In the genomic region with DNA sequence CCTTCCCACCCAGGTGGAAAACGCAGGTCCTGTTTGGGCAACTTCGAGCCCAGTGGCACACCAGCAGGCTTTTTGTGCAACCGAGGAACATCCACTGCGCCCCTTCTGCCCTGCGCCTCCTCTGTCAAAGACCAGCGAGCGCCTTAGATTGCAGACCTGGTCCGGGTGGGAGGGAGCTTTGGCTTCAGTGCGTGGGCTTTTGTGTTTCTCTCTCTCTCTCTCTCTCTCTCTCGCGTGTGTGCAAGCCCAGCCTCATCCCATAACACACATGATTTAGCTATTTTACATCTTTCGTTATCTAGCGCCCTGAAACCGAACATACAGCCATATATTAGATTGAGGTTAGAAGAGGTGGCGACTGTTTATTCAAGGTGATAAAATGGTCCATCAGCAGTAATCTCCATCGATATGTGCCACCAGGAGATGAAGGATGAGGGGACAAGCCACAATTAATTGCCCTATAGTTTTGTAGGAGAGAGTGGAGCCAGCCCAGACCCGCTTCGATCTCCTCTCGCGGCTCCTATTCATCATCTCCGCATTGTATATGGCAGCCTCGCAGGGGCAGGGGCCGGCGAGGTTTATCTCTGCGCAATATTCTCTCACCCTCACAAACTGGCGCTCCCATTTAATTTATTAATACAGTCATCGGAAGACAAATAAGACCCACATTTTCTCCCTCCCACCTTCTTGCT, we compare ENCODE assay signal across 2 cellular contexts.
TF ChIP-seq lines count a peak whose summit lies in the region.

No MANE protein-coding gene starts in this region.

TF ChIP-seq in IMR-90, 13 proteins besides CTCF, POLR2A, EP300 and RAD21:
- TF ChIP-seq MAFK (IDR thresholded peaks at IDR 0.05; ENCODE audit: low read depth, low read length) (no peak), MAZ (IDR thresholded peaks at IDR 0.05; ENCODE audit: borderline replicate concordance, low read depth, low read length) (no peak), RCOR1 (IDR thresholded peaks at IDR 0.05; ENCODE audit: insufficient replicate concordance, low read length) (no peak), CEBPB (IDR thresholded peaks at IDR 0.05; ENCODE audit: low read depth, low read length) (no peak), NFE2L2 (IDR thresholded peaks at IDR 0.05; ENCODE audit: low read depth, low read length) (no peak), BHLHE40 (IDR thresholded peaks at IDR 0.05; ENCODE audit: low read depth, low read length) (no peak), SMC3 (IDR thresholded peaks at IDR 0.05; ENCODE audit: low read depth, low read length) (no peak), MXI1 (IDR thresholded peaks at IDR 0.05; ENCODE audit: borderline replicate concordance, low read depth, low read length) (no peak), RFX5 (IDR thresholded peaks at IDR 0.05; ENCODE audit: low read depth, low read length) (no peak)
- TF ChIP-seq, protein P1, sequence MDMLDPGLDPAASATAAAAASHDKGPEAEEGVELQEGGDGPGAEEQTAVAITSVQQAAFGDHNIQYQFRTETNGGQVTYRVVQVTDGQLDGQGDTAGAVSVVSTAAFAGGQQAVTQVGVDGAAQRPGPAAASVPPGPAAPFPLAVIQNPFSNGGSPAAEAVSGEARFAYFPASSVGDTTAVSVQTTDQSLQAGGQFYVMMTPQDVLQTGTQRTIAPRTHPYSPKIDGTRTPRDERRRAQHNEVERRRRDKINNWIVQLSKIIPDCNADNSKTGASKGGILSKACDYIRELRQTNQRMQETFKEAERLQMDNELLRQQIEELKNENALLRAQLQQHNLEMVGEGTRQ (IDR thresholded peaks at IDR 0.05; ENCODE audit: low read depth, low read length): no peak
- TF ChIP-seq, protein P2, sequence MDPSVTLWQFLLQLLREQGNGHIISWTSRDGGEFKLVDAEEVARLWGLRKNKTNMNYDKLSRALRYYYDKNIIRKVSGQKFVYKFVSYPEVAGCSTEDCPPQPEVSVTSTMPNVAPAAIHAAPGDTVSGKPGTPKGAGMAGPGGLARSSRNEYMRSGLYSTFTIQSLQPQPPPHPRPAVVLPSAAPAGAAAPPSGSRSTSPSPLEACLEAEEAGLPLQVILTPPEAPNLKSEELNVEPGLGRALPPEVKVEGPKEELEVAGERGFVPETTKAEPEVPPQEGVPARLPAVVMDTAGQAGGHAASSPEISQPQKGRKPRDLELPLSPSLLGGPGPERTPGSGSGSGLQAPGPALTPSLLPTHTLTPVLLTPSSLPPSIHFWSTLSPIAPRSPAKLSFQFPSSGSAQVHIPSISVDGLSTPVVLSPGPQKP (IDR thresholded peaks at IDR 0.05; ENCODE audit: borderline replicate concordance, low read depth, low read length): no peak

TF ChIP-seq in H1, 55 proteins besides CTCF, POLR2A, EP300 and RAD21:
- TF ChIP-seq CTBP2 (IDR thresholded peaks at IDR 0.05; ENCODE audit: borderline replicate concordance, insufficient read depth, insufficient read length, low read length) (peak; percentile 20), ASH2L (IDR thresholded peaks at IDR 0.05; ENCODE audit: low read length) (peak; percentile 10), SUZ12 (IDR thresholded peaks at IDR 0.05; ENCODE audit: low read length) (peak; percentile 47; the same call in 1 of the 2 replicates), JUN (IDR thresholded peaks at IDR 0.05; ENCODE audit: low read depth, low read length) (no peak), SIRT6 (IDR thresholded peaks at IDR 0.05; ENCODE audit: low read length) (no peak), CBX8 (IDR thresholded peaks at IDR 0.05; ENCODE audit: borderline replicate concordance, low read depth, low read length) (peak; percentile 68; the same call in 1 of the 2 replicates), EZH2 (IDR thresholded peaks at IDR 0.05; ENCODE audit: low read depth, low read length, severe bottlenecking) (peak; percentile 65), MAX (IDR thresholded peaks at IDR 0.05) (no peak)
